16 cellular contexts compared by ENCODE assay signal in genomic region chr22:27370987-27371386, GRCh38.
DNase-seq lines count a peak whose midpoint lies in the region; ATAC-seq, FAIRE-seq and TF ChIP-seq lines count a peak whose summit lies in the region.
"Had no signal": no experiment of that assay in that cellular context is flagged by ENCODE, and none has a peak within 500 bp of the region (broad histone marks: within the 10 kb centered on the region; RNA-seq: fewer than 3 reads in every experiment).

No MANE protein-coding gene starts in this region.

- H2BK15ac ChIP-seq in H1 (ENCODE audit: low read length) (0 out of 2 replicates have a peak overlapping the region, but pooled peaks have one; percentile 3), mesendoderm (replicated peaks; ENCODE audit: low read depth) (no peak overlapping the region)

- POLR2A ChIA-PET in H1 (lab: Charles Lee; ENCODE audit: partially characterized antibody), result no interaction called here
- POLR2A ChIA-PET in activated CD4-positive, alpha-beta memory T cell treated with anti-CD3 and anti-CD28 coated beads for 36 hours (lab: Charles Lee), result no interaction called here

- no peak overlapping the region for H3K18ac ChIP-seq in H1 (ENCODE audit: extremely low read depth, low read length)
- no peak overlapping the region for H3K18ac ChIP-seq in mesendoderm (ENCODE audit: low read length)

- H3K14ac ChIP-seq in H1 (ENCODE audit: insufficient read length), result no peak overlapping the region

- H2BK12ac ChIP-seq in H1 (ENCODE audit: low read depth, low read length), result no peak overlapping the region

- H4K5ac ChIP-seq in H1 (ENCODE audit: insufficient read length, low read depth, low read length), result no peak overlapping the region
- no peak overlapping the region for H4K5ac ChIP-seq in mesendoderm (ENCODE audit: low read length)

- ATAC-seq in HG02623 (IDR thresholded peaks at IDR 0.05; ENCODE audit: unreplicated experiment), result no peak
- ATAC-seq in HG03196 (IDR thresholded peaks at IDR 0.05; ENCODE audit: unreplicated experiment), result no peak
- ATAC-seq: CD8-positive, alpha-beta T cell had no signal

- H3K23me2 ChIP-seq in H1 (ENCODE audit: low read depth, low read length), result no peaks in the 10 kb centered on the region; the same call in 1 of the 2 replicates

- CTCF ChIA-PET in H1 (lab: Charles Lee; ENCODE audit: partially characterized antibody), result interaction anchor here (0.5 kb wide), 1 partner anchor 126 kb away, joined by 3 read pairs; no protein-coding TSS in a partner anchor
- CTCF ChIA-PET in activated CD4-positive, alpha-beta memory T cell treated with anti-CD3 and anti-CD28 coated beads for 36 hours (lab: Charles Lee), result no interaction called here

- H3K4me1 ChIP-seq in Karpas-422 (ENCODE audit: low read length) (peaks cover 27% of the 10 kb centered on the region), H1 (replicated peaks in 1 of 4; ENCODE audit: control insufficient read depth in 3 of 4, insufficient read depth in 4 of 4, low read length in 3 of 4) (peaks cover 2 to 7% (median 3%) of the 10 kb centered on the region in 4 experiments; a peak in 5 of 7 replicates), mesendoderm (ENCODE audit: control insufficient read depth, low read depth, low read length) (no peaks in the 10 kb centered on the region)

- H4K20me1 ChIP-seq in Karpas-422 (ENCODE audit: insufficient read depth, low read depth, low read length) (no peaks in the 10 kb centered on the region), H1 (replicated peaks in 1 of 2; ENCODE audit: control insufficient read depth in 1 of 2, insufficient read depth in 2 of 2, low read length in 2 of 2) (no peaks in the 10 kb centered on the region)
- H4K20me1 ChIP-seq: BLaER1 treated with 17β-estradiol and CSF1 and Interleukin-3, amounts not matched to agents 10 nM and 100 nM had no signal

- peaks cover 17% of the 10 kb centered on the region for H3K27me3 Mint-ChIP-seq in type B pancreatic cell
- peaks cover 14% of the 10 kb centered on the region for H3K27me3 Mint-ChIP-seq in activated CD4-positive, alpha-beta memory T cell treated with anti-CD3 and anti-CD28 coated beads for 36 hours

- intact Hi-C loops in activated CD4-positive, alpha-beta memory T cell treated with anti-CD3 and anti-CD28 coated beads for 36 hours (cut with micrococcal nuclease), result no loop called here

- H2BK5ac ChIP-seq in H1 (ENCODE audit: low read depth, low read length), result no peak overlapping the region
- H2BK5ac ChIP-seq in mesendoderm (ENCODE audit: low read length), result no peak overlapping the region

- H3K4me2 ChIP-seq in Karpas-422 (ENCODE audit: low read depth, low read length, poor library complexity, severe bottlenecking), result peak overlapping the region; percentile 23
- no peak overlapping the region for H3K4me2 ChIP-seq in H1 (ENCODE audit: insufficient read depth in 1 of 2, low read depth in 2 of 2, low read length in 2 of 2)
- H3K4me2 ChIP-seq in mesendoderm (ENCODE audit: low read length), result no peak overlapping the region

- no peaks in the 10 kb centered on the region for H3K36me3 ChIP-seq in Karpas-422 (ENCODE audit: insufficient read depth, low read length)
- H3K36me3 ChIP-seq in H1 (ENCODE audit: control insufficient read depth in 2 of 4, insufficient read depth in 4 of 4, low read length in 3 of 4), result no peaks in the 10 kb centered on the region
- no peaks in the 10 kb centered on the region for H3K36me3 ChIP-seq in mesendoderm (ENCODE audit: control insufficient read depth, insufficient read depth, low read length)
- H3K36me3 ChIP-seq: BLaER1 treated with 17β-estradiol and CSF1 and Interleukin-3, amounts not matched to agents 10 nM and 100 nM; HAP-1 had no signal

- no peak overlapping the region for H2BK120ac ChIP-seq in H1 (replicated peaks; ENCODE audit: low read depth, low read length)
- no peak overlapping the region for H2BK120ac ChIP-seq in mesendoderm (ENCODE audit: low read depth, low read length)

- no peak overlapping the region for H2AK5ac ChIP-seq in H1 (ENCODE audit: low read depth, low read length)
- H2AK5ac ChIP-seq in mesendoderm (ENCODE audit: low read length), result no peak overlapping the region

- no peak overlapping the region for H3K27ac Mint-ChIP-seq in type B pancreatic cell
- H3K27ac Mint-ChIP-seq in activated CD4-positive, alpha-beta memory T cell treated with anti-CD3 and anti-CD28 coated beads for 36 hours, result no peak overlapping the region
- H3K27ac Mint-ChIP-seq: B cell; CD8-positive, alpha-beta T cell had no signal

- no peak for TF ChIP-seq EP300 in H1 (IDR thresholded peaks at IDR 0.05; ENCODE audit: borderline replicate concordance in 1 of 2, low read depth in 2 of 2, low read length in 2 of 2)

- TF ChIP-seq RAD21 in H1 (IDR thresholded peaks at IDR 0.05 in 1 of 2, conservative IDR thresholded peaks at IDR 0.05 in 1 of 2; ENCODE audit: low read depth in 2 of 2, low read length in 2 of 2), result no peak

- H3K79me2 ChIP-seq in Karpas-422 (ENCODE audit: low read length) (no peaks in the 10 kb centered on the region), H1 (ENCODE audit: control insufficient read depth in 1 of 2, insufficient read depth in 2 of 2, low read length in 2 of 2) (no peaks in the 10 kb centered on the region), mesendoderm (ENCODE audit: control insufficient read depth, insufficient read depth, low read length) (no peaks in the 10 kb centered on the region)

- WGBS in H1 (ENCODE audit: extremely low coverage in 1 of 2, insufficient coverage in 1 of 2, insufficient read length in 1 of 2, insufficient replicate concordance in 2 of 2, low coverage in 1 of 2, low lambda C conversion rate in 2 of 2, missing lambda C conversion rate in 1 of 2), 2 experiments, result 91% methylated on average over 4 of the region's 4 CpGs; no CpG with 5 or more reads in 1 of the 2 experiments
- no CpG with 5 or more reads among the region's 4 CpGs for WGBS in mesendoderm (ENCODE audit: extremely low coverage, insufficient coverage, low lambda C conversion rate)

- no peaks in the 10 kb centered on the region for H3K9me2 ChIP-seq in Karpas-422 (replicated peaks; ENCODE audit: insufficient read depth, low read length)

- H2BK20ac ChIP-seq in H1 (ENCODE audit: low read length), result no peak overlapping the region; the same call in 1 of the 2 replicates

- no peak overlapping the region for H4K91ac ChIP-seq in H1 (replicated peaks; ENCODE audit: insufficient read length, low read length)

- H4K8ac ChIP-seq in H1 (ENCODE audit: extremely low read depth, insufficient read depth, low read length) (no peak overlapping the region), mesendoderm (ENCODE audit: low read depth, low read length) (no peak overlapping the region)

- H3K9me3 Mint-ChIP-seq in type B pancreatic cell, result no peaks in the 10 kb centered on the region
- no peaks in the 10 kb centered on the region for H3K9me3 Mint-ChIP-seq in activated CD4-positive, alpha-beta memory T cell treated with anti-CD3 and anti-CD28 coated beads for 36 hours

- H3K4me1 Mint-ChIP-seq in type B pancreatic cell (ENCODE audit: unreplicated experiment), result peaks cover 5% of the 10 kb centered on the region
- no peaks in the 10 kb centered on the region for H3K4me1 Mint-ChIP-seq in activated CD4-positive, alpha-beta memory T cell treated with anti-CD3 and anti-CD28 coated beads for 36 hours (ENCODE audit: low read depth)
- H3K4me1 Mint-ChIP-seq: B cell had no signal

- TF ChIP-seq CTCF in H1 (IDR thresholded peaks at IDR 0.05; ENCODE audit: control extremely low read depth in 1 of 3, insufficient read depth in 1 of 3, low read depth in 1 of 3, low read length in 3 of 3), result no peak
- no peak for TF ChIP-seq CTCF in type B pancreatic cell (conservative IDR thresholded peaks at IDR 0.05)

- no peaks in the 10 kb centered on the region for H3K36me3 Mint-ChIP-seq in type B pancreatic cell
- H3K36me3 Mint-ChIP-seq in activated CD4-positive, alpha-beta memory T cell treated with anti-CD3 and anti-CD28 coated beads for 36 hours, result no peaks in the 10 kb centered on the region
- H3K36me3 Mint-ChIP-seq: CD8-positive, alpha-beta T cell had no signal

- H3K9me3 ChIP-seq in Karpas-422 (ENCODE audit: low read length), result no peaks in the 10 kb centered on the region
- H3K9me3 ChIP-seq in H1 (ENCODE audit: insufficient read depth in 2 of 2, low read depth in 1 of 2, low read length in 1 of 2), result no peaks in the 10 kb centered on the region

- DNase-seq in Karpas-422 (no peak), H1 (ENCODE audit: low read depth in 1 of 2, low spot score in 2 of 2) (no peak), mesendoderm (no peak), type B pancreatic cell (ENCODE audit: extremely low spot score, unreplicated experiment) (peak; percentile 24)
- no peak for DNase-seq in activated CD4-positive, alpha-beta memory T cell treated with anti-CD3 and anti-CD28 coated beads for 36 hours
- DNase-seq: 8988T; CD8-positive, alpha-beta T cell had no signal

- H3K79me1 ChIP-seq in H1 (ENCODE audit: low read depth, low read length), result no peaks in the 10 kb centered on the region
- H3K79me1 ChIP-seq in mesendoderm (ENCODE audit: low read length), result no peaks in the 10 kb centered on the region

- no peak for TF ChIP-seq POLR2A in H1 (IDR thresholded peaks at IDR 0.05; ENCODE audit: control extremely low read depth in 1 of 2, low read depth in 2 of 2, low read length in 2 of 2)

- H3K27me3 ChIP-seq in Karpas-422 (ENCODE audit: low read length) (no peaks in the 10 kb centered on the region), H1 (replicated peaks in 1 of 4; ENCODE audit: control insufficient read depth in 3 of 4, extremely low read depth in 1 of 4, insufficient read depth in 3 of 4, low read length in 3 of 4) (no peaks in the 10 kb centered on the region), mesendoderm (ENCODE audit: insufficient read depth, low read length, poor library complexity) (no peaks in the 10 kb centered on the region)
- H3K27me3 ChIP-seq: BLaER1 treated with 17β-estradiol and CSF1 and Interleukin-3, amounts not matched to agents 10 nM and 100 nM had no signal

- FAIRE-seq in H1 (lab: Jason Lieb, UNC), result no peak
- FAIRE-seq: G401.6, GM12891, GM19239 had no signal

- no peak overlapping the region for H3K4me3 Mint-ChIP-seq in type B pancreatic cell
- H3K4me3 Mint-ChIP-seq in activated CD4-positive, alpha-beta memory T cell treated with anti-CD3 and anti-CD28 coated beads for 36 hours, result no peak overlapping the region
- H3K4me3 Mint-ChIP-seq: B cell; CD8-positive, alpha-beta T cell had no signal

- H3K56ac ChIP-seq in H1 (replicated peaks; ENCODE audit: insufficient read length, low read depth, low read length) (no peak overlapping the region), mesendoderm (ENCODE audit: low read length) (no peak overlapping the region)

- H3K4ac ChIP-seq in H1 (replicated peaks; ENCODE audit: insufficient read length, low read depth, low read length) (no peak overlapping the region), mesendoderm (ENCODE audit: low read depth, low read length) (no peak overlapping the region)

- H3K4me3 ChIP-seq in Karpas-422 (ENCODE audit: low read length) (no peak overlapping the region), H1 (ENCODE audit: extremely low read depth in 1 of 4, insufficient read depth in 2 of 4, low read depth in 3 of 4, low read length in 4 of 4) (no peak overlapping the region), mesendoderm (ENCODE audit: low read length) (no peak overlapping the region)
- H3K4me3 ChIP-seq: HAP-1 had no signal

- H3K27ac ChIP-seq in Karpas-422 (ENCODE audit: low read length) (no peak overlapping the region), H1 (ENCODE audit: low read depth, low read length) (no peak overlapping the region), mesendoderm (ENCODE audit: low read depth, low read length) (no peak overlapping the region)
- H3K27ac ChIP-seq: HL-60 had no signal

- H3K9ac ChIP-seq in Karpas-422 (ENCODE audit: low read length) (no peak overlapping the region), H1 (replicated peaks in 1 of 4; ENCODE audit: extremely low read depth in 1 of 4, low read depth in 3 of 4, low read length in 3 of 4) (no peak overlapping the region), mesendoderm (ENCODE audit: low read length) (no peak overlapping the region)
- H3K9ac ChIP-seq: BLaER1 treated with 17β-estradiol and CSF1 and Interleukin-3, amounts not matched to agents 10 nM and 100 nM had no signal

- no peak overlapping the region for H3K23ac ChIP-seq in H1 (ENCODE audit: insufficient read length)
- peak overlapping the region; percentile 1 for H3K23ac ChIP-seq in mesendoderm (ENCODE audit: low read length)

- no peak overlapping the region for H2AFZ ChIP-seq in Karpas-422 (ENCODE audit: low read length)
- no peak overlapping the region for H2AFZ ChIP-seq in H1 (ENCODE audit: low read length)
